ENCODE assay signal across 1 cellular context in genomic region chr4:26821677-26822503, GRCh38.
TF ChIP-seq lines count a peak whose summit lies in the region.

No MANE protein-coding gene starts in this region.

TF ChIP-seq in HepG2, 621 proteins besides CTCF, POLR2A, EP300 and RAD21 (continued from another document and continues in another):
- TF ChIP-seq ZNF142 (CRISPR knock-in tag; IDR thresholded peaks at IDR 0.05) = no peak
- 0 out of 2 replicates have a peak, but pooled peaks have one; percentile 54 for TF ChIP-seq ZNF639 (CRISPR knock-in tag; conservative IDR thresholded peaks at IDR 0.05)
- no peak for TF ChIP-seq KDM1A (CRISPR knock-in tag; IDR thresholded peaks at IDR 0.05)
- TF ChIP-seq SMC3 (IDR thresholded peaks at IDR 0.05; ENCODE audit: low read length) = peak; percentile 37; the same call in 1 of the 2 replicates
- TF ChIP-seq SSRP1 (CRISPR knock-in tag; IDR thresholded peaks at IDR 0.05) = peak; percentile 85; the same call in 1 of the 2 replicates
- TF ChIP-seq REPIN1 (CRISPR knock-in tag; IDR thresholded peaks at IDR 0.05; ENCODE audit: borderline replicate concordance, low read depth) = peak; percentile 82; the same call in 1 of the 2 replicates
- TF ChIP-seq, protein P1, sequence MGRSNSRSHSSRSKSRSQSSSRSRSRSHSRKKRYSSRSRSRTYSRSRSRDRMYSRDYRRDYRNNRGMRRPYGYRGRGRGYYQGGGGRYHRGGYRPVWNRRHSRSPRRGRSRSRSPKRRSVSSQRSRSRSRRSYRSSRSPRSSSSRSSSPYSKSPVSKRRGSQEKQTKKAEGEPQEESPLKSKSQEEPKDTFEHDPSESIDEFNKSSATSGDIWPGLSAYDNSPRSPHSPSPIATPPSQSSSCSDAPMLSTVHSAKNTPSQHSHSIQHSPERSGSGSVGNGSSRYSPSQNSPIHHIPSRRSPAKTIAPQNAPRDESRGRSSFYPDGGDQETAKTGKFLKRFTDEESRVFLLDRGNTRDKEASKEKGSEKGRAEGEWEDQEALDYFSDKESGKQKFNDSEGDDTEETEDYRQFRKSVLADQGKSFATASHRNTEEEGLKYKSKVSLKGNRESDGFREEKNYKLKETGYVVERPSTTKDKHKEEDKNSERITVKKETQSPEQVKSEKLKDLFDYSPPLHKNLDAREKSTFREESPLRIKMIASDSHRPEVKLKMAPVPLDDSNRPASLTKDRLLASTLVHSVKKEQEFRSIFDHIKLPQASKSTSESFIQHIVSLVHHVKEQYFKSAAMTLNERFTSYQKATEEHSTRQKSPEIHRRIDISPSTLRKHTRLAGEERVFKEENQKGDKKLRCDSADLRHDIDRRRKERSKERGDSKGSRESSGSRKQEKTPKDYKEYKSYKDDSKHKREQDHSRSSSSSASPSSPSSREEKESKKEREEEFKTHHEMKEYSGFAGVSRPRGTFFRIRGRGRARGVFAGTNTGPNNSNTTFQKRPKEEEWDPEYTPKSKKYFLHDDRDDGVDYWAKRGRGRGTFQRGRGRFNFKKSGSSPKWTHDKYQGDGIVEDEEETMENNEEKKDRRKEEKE (IDR thresholded peaks at IDR 0.05) = no peak
- TF ChIP-seq PHF21A (CRISPR knock-in tag; IDR thresholded peaks at IDR 0.05) = peak; percentile 76
- no peak for TF ChIP-seq ZFP62 (CRISPR knock-in tag; IDR thresholded peaks at IDR 0.05)
- TF ChIP-seq ZNF547 (CRISPR knock-in tag; IDR thresholded peaks at IDR 0.05) = no peak
- TF ChIP-seq, protein P2, sequence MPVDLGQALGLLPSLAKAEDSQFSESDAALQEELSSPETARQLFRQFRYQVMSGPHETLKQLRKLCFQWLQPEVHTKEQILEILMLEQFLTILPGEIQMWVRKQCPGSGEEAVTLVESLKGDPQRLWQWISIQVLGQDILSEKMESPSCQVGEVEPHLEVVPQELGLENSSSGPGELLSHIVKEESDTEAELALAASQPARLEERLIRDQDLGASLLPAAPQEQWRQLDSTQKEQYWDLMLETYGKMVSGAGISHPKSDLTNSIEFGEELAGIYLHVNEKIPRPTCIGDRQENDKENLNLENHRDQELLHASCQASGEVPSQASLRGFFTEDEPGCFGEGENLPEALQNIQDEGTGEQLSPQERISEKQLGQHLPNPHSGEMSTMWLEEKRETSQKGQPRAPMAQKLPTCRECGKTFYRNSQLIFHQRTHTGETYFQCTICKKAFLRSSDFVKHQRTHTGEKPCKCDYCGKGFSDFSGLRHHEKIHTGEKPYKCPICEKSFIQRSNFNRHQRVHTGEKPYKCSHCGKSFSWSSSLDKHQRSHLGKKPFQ (CRISPR knock-in tag; IDR thresholded peaks at IDR 0.05; ENCODE audit: insufficient replicate concordance) = no peak
- TF ChIP-seq ZFP1 (CRISPR knock-in tag; IDR thresholded peaks at IDR 0.05) = peak; percentile 25; the same call in 1 of the 2 replicates
- no peak for TF ChIP-seq RBM39 (IDR thresholded peaks at IDR 0.05; ENCODE audit: low read depth, low read length, poor library complexity, severe bottlenecking)
- TF ChIP-seq ETV5 (CRISPR knock-in tag; IDR thresholded peaks at IDR 0.05; ENCODE audit: borderline replicate concordance) = peak; percentile 78; the same call in 1 of the 2 replicates
- TF ChIP-seq ZNF562 (CRISPR knock-in tag; IDR thresholded peaks at IDR 0.05; ENCODE audit: borderline replicate concordance) = no peak
- peak; percentile 25; the same call in 1 of the 2 replicates for TF ChIP-seq ZNF772 (CRISPR knock-in tag; IDR thresholded peaks at IDR 0.05)
- TF ChIP-seq TERF1 (CRISPR knock-in tag; IDR thresholded peaks at IDR 0.05) = no peak
- TF ChIP-seq NKX3-1 (CRISPR knock-in tag; IDR thresholded peaks at IDR 0.05) = no peak
- peak; percentile 94 for TF ChIP-seq PAXIP1 (CRISPR knock-in tag; conservative IDR thresholded peaks at IDR 0.05)
- 0 out of 2 replicates have a peak, but pooled peaks have one; percentile 16 for TF ChIP-seq MAFF (IDR thresholded peaks at IDR 0.05; ENCODE audit: low read depth, low read length)
- TF ChIP-seq ASH2L (IDR thresholded peaks at IDR 0.05; ENCODE audit: insufficient read length, low read depth, low read length) = peak; percentile 77
- peak; percentile 18; the same call in 1 of the 2 replicates for TF ChIP-seq MIER2 (CRISPR knock-in tag; IDR thresholded peaks at IDR 0.05)
- TF ChIP-seq ZBTB20 (CRISPR knock-in tag; IDR thresholded peaks at IDR 0.05; ENCODE audit: borderline replicate concordance, low read depth) = 0 out of 2 replicates have a peak, but pooled peaks have one; percentile 79
- TF ChIP-seq, protein P3, sequence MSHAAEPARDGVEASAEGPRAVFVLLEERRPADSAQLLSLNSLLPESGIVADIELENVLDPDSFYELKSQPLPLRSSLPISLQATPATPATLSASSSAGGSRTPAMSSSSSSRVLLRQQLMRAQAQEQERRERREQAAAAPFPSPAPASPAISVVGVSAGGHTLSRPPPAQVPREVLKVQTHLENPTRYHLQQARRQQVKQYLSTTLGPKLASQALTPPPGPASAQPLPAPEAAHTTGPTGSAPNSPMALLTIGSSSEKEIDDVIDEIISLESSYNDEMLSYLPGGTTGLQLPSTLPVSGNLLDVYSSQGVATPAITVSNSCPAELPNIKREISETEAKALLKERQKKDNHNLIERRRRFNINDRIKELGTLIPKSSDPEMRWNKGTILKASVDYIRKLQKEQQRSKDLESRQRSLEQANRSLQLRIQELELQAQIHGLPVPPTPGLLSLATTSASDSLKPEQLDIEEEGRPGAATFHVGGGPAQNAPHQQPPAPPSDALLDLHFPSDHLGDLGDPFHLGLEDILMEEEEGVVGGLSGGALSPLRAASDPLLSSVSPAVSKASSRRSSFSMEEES (CRISPR knock-in tag; IDR thresholded peaks at IDR 0.05) = no peak
- no peak for TF ChIP-seq ZBTB1 (CRISPR knock-in tag; IDR thresholded peaks at IDR 0.05; ENCODE audit: borderline replicate concordance)
- TF ChIP-seq DMAP1 (CRISPR knock-in tag; IDR thresholded peaks at IDR 0.05) = peak; percentile 49; the same call in 1 of the 2 replicates
- peak; percentile 55; the same call in 1 of the 2 replicates for TF ChIP-seq KDM6A (CRISPR knock-in tag; IDR thresholded peaks at IDR 0.05; ENCODE audit: low read depth)
- 0 out of 2 replicates have a peak, but pooled peaks have one; percentile 44 for TF ChIP-seq ZNF276 (CRISPR knock-in tag; IDR thresholded peaks at IDR 0.05; ENCODE audit: low read depth)
- TF ChIP-seq MZF1 (CRISPR knock-in tag; IDR thresholded peaks at IDR 0.05; ENCODE audit: borderline replicate concordance) = 0 out of 2 replicates have a peak, but pooled peaks have one; percentile 70
- TF ChIP-seq BRCA1 (CRISPR knock-in tag; IDR thresholded peaks at IDR 0.05) = no peak
- TF ChIP-seq ZMAT3 (CRISPR knock-in tag; conservative IDR thresholded peaks at IDR 0.05) = 0 out of 2 replicates have a peak, but pooled peaks have one; percentile 18
- TF ChIP-seq ZNF713 (CRISPR knock-in tag; IDR thresholded peaks at IDR 0.05) = no peak
- 0 out of 2 replicates have a peak, but pooled peaks have one; percentile 72 for TF ChIP-seq SNAPC2 (CRISPR knock-in tag; IDR thresholded peaks at IDR 0.05)
- no peak for TF ChIP-seq RFXAP (CRISPR knock-in tag; IDR thresholded peaks at IDR 0.05; ENCODE audit: borderline replicate concordance)
- peak; percentile 60; the same call in 1 of the 2 replicates for TF ChIP-seq HNF1B (CRISPR knock-in tag; IDR thresholded peaks at IDR 0.05)
- TF ChIP-seq REXO4 (CRISPR knock-in tag; IDR thresholded peaks at IDR 0.05; ENCODE audit: borderline replicate concordance) = no peak
